Comparison of ENCODE assay signal across 1 cellular context in the genomic region with DNA sequence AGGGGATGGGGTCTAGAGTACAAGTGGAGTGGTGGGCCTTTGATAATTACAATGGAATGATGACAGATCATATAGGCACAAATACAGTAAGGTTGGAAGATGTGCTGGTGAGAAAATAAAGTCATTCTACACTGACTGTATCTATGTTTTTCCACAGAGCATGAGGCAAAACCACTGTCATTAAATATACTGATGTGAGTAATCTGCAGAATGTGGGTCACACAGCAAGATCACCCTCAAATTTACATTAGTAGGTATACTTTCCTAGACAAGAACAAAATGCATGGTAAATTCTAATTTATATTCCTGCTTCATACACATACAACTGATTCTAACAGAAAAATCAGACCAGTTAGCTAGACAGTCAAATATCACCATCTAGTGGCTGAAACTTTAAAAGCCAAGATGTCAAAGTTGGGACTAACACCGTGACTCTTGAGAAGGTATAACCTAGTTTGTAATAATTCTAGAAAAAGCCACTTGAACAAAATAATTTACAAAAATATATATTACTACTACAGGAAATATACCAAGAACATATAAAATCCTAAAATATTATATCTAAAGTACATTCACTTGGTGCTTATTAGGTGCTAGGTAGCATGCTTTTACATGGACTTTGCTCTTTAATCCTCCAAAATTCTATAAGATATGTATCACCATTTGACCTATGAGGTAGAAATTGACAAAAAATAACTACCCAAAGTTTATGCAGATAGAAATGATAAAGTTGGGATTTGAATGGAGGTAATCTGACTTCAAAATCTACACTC.
TF ChIP-seq lines count a peak whose summit lies in the region.

No MANE protein-coding gene starts in this region.

TF ChIP-seq in H1, 55 proteins besides CTCF, POLR2A, EP300 and RAD21:
- TF ChIP-seq HDAC2 (IDR thresholded peaks at IDR 0.05; ENCODE audit: borderline replicate concordance in 1 of 2, low read depth in 2 of 2, low read length in 2 of 2): no peak
- TF ChIP-seq ASH2L (IDR thresholded peaks at IDR 0.05; ENCODE audit: low read length): no peak
- TF ChIP-seq SP4 (IDR thresholded peaks at IDR 0.05; ENCODE audit: low read length): no peak
- TF ChIP-seq CBX5 (IDR thresholded peaks at IDR 0.05; ENCODE audit: low read depth, low read length): no peak
- no peak for TF ChIP-seq KDM4A (IDR thresholded peaks at IDR 0.05; ENCODE audit: low read depth, low read length, severe bottlenecking)
- TF ChIP-seq, protein P1, sequence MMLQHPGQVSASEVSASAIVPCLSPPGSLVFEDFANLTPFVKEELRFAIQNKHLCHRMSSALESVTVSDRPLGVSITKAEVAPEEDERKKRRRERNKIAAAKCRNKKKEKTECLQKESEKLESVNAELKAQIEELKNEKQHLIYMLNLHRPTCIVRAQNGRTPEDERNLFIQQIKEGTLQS (IDR thresholded peaks at IDR 0.05; ENCODE audit: insufficient read depth, low read depth, low read length): no peak
